In the genomic region with DNA sequence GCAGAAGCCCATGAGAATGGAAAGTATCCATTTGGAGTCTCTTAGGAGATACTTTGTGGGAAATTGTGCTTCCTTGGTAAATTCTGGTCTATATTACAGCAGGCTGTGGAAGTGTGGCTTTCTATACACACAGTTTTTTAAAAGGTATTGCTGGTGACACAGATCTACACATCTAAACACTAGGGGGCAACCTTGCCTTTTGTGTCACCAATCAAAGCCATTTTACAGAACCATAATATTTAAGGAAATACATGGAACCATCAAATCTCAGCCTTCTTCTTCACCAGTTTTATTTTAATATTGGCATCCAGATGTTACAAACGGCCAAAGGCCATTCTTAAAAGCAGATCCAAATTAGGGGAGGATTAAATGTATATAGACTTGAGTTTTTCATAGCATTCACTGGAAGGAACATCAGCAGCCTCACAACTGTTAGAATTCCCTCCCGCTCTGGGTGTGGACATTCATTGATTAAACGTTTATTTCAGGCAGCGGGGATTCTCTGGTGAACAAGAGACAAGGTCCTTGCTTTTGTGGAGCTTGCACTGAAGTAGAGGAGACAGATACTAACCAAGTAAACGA, we compare ENCODE assay signal across 8 cellular contexts.
DNase-seq lines count a peak whose midpoint lies in the region; ATAC-seq, FAIRE-seq and TF ChIP-seq lines count a peak whose summit lies in the region.

No MANE protein-coding gene starts in this region.

- H3K4me3 Mint-ChIP-seq in type B pancreatic cell: no peak overlapping the region

- H3K36me3 ChIP-seq in SJCRH30 (no peaks in the 10 kb centered on the region), right lobe of liver (no peaks in the 10 kb centered on the region)

- no peaks in the 10 kb centered on the region for H3K27me3 Mint-ChIP-seq in type B pancreatic cell

- H3K4me1 ChIP-seq in SJCRH30 (peaks cover 28% of the 10 kb centered on the region), right lobe of liver (no peaks in the 10 kb centered on the region)

- no peak overlapping the region for H3K27ac ChIP-seq in C4-2B
- no peak overlapping the region for H3K27ac ChIP-seq in SJCRH30
- peak overlapping the region; percentile 75 for H3K27ac ChIP-seq in cingulate gyrus (ENCODE audit: low read depth, low read length)
- no peak overlapping the region for H3K27ac ChIP-seq in right lobe of liver

- H3K4me3 ChIP-seq in SJCRH30 (no peak overlapping the region), right lobe of liver (no peak overlapping the region)

- TF ChIP-seq POLR2A in GM12891 (IDR thresholded peaks at IDR 0.05; ENCODE audit: low read depth, low read length) (no peak), right lobe of liver (IDR thresholded peaks at IDR 0.05) (no peak)

- peak; percentile 85 to 94 (median 87) for ATAC-seq in right lobe of liver

- H3K27me3 ChIP-seq in SJCRH30 (no peaks in the 10 kb centered on the region), right lobe of liver (no peaks in the 10 kb centered on the region)

- intact Hi-C loops in right lobe of liver (cut with DNase I): loop anchor here (5.0 kb wide), 2 partner anchors 206 to 211 kb away; no protein-coding TSS in a partner anchor

- no peaks in the 10 kb centered on the region for H3K9me3 Mint-ChIP-seq in type B pancreatic cell

- 38% methylated on average over 5 of the region's 5 CpGs for WGBS in right lobe of liver (ENCODE audit: insufficient coverage, low coverage, low lambda C conversion rate, missing lambda C conversion rate)

- no peaks in the 10 kb centered on the region for H3K36me3 Mint-ChIP-seq in type B pancreatic cell

- H3K4me1 Mint-ChIP-seq in type B pancreatic cell (ENCODE audit: unreplicated experiment): peaks cover 25% of the 10 kb centered on the region

- DNase-seq in GM12891 (ENCODE audit: insufficient read length, low spot score): no peak
- peak; percentile 59 for DNase-seq in M059J (ENCODE audit: low read depth)
- DNase-seq in SJCRH30: peak; percentile 36 to 80
- DNase-seq in right lobe of liver: no peak
- DNase-seq in type B pancreatic cell (ENCODE audit: extremely low spot score, unreplicated experiment): no peak
- no peak for DNase-seq in NCI-H226

- H3K27ac Mint-ChIP-seq in type B pancreatic cell: no peak overlapping the region

- TF ChIP-seq CTCF in C4-2B (conservative IDR thresholded peaks at IDR 0.05): peak; percentile 85
- TF ChIP-seq CTCF in right lobe of liver (IDR thresholded peaks at IDR 0.05): peak; percentile 71 to 90 (median 78)
- peak; percentile 91 for TF ChIP-seq CTCF in type B pancreatic cell (conservative IDR thresholded peaks at IDR 0.05)

- H3K9me3 ChIP-seq in SJCRH30 (replicated peaks) (no peaks in the 10 kb centered on the region), right lobe of liver (no peaks in the 10 kb centered on the region)

- peak; percentile 84 for FAIRE-seq in GM12891 (lab: Jason Lieb, UNC)

TF ChIP-seq in GM12891, 5 proteins besides CTCF, POLR2A, EP300 and RAD21:
- no peak for TF ChIP-seq POU2F2 (IDR thresholded peaks at IDR 0.05; ENCODE audit: low read depth, low read length)
- no peak for TF ChIP-seq TAF1 (IDR thresholded peaks at IDR 0.05; ENCODE audit: low read depth, low read length)

Comparison
In these comparisons a context has a peak if more than half of its experiments do, and no peak if none do; other contexts are left out.
1. DNase-seq: peak in M059J (single experiment) and SJCRH30 (2 of 2); none in GM12891 (single experiment), right lobe of liver (0 of 3), type B pancreatic cell (single experiment) and NCI-H226 (single experiment).
2. Peak in every context shown above with its lines, with median percentiles within 50 percentile points of each other: CTCF ChIP-seq.